18 cellular contexts compared by ENCODE assay signal in the genomic region with DNA sequence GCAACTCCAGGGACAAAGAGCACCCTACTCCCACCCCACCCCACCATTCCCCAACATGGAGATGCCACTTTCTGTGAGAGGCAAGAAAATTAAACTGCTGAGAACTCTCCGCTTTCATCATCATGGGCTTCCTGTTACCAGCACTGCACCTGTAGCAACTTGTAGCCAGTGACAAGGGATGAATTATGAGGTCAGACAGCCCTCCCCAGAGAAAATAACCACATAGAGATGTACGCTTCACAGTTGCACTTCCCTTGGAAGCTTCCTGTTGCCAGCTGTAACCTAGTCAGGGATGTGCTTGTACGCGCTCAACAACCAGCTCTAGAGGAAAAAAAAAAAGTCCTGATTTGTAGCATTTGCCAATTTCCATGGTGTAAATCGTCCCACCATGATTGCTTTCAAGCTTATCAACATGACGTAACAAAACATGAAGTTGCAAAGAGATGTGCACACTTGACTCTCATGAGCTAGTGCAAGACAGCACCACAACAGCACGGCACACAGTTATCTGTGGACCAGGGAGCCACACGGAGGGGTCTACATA.
A peak's percentile ranks its signal among the peaks of the same experiment; 100 is the strongest.
DNase-seq lines count a peak whose midpoint lies in the region; FAIRE-seq and TF ChIP-seq lines count a peak whose summit lies in the region.
"Had no signal": no experiment of that assay in that cellular context is flagged by ENCODE, and none has a peak within 500 bp of the region (broad histone marks: within the 10 kb centered on the region; RNA-seq: fewer than 3 reads in every experiment).

No MANE protein-coding gene starts in this region.

- no peak overlapping the region for H2AFZ ChIP-seq in keratinocyte (ENCODE audit: control insufficient read depth, low read length)
- H2AFZ ChIP-seq: GM23248 had no signal

- H3K36me3 ChIP-seq in keratinocyte (ENCODE audit: control insufficient read depth in 2 of 2, extremely low read depth in 1 of 2, insufficient read depth in 2 of 2, low read length in 2 of 2), result no peaks in the 10 kb centered on the region

- no peaks in the 10 kb centered on the region for H3K9me3 Mint-ChIP-seq in endothelial cell (ENCODE audit: unreplicated experiment)
- H3K9me3 Mint-ChIP-seq: HFFc6 had no signal

- H3K4me2 ChIP-seq in keratinocyte (ENCODE audit: control insufficient read depth, extremely low read depth, insufficient read depth, low read depth, low read length), result no peak overlapping the region

- H3K9ac ChIP-seq in keratinocyte (ENCODE audit: control insufficient read depth, extremely low read depth, insufficient read depth, low read length), result no peak overlapping the region
- H3K9ac ChIP-seq: GM23248 had no signal

- TF ChIP-seq POLR2A in GM12891 (IDR thresholded peaks at IDR 0.05; ENCODE audit: low read depth, low read length), result no peak

- no peak overlapping the region for H3K27ac ChIP-seq in keratinocyte (ENCODE audit: control insufficient read depth, insufficient read depth, low read length)
- H3K27ac ChIP-seq: GM23248, HL-60 had no signal

- no peaks in the 10 kb centered on the region for H4K20me1 ChIP-seq in keratinocyte (ENCODE audit: control insufficient read depth, extremely low read depth, insufficient read depth, low read length)

- dilution Hi-C loops in keratinocyte (cut with MboI; ENCODE audit: extremely low pct_ligation_motif_present, low sequenced_read_pairs), result no loop called here

- no peak for DNase-seq in GM12891 (ENCODE audit: insufficient read length, low spot score)
- peak; percentile 83 for DNase-seq in MV-4-11 (lab: John Stamatoyannopoulos, UW)
- peak; percentile 70 for DNase-seq in SHP77 treated with DMSO at 0.1 percent for 48 hours (lab: John Stamatoyannopoulos, UW)
- no peak for DNase-seq in keratinocyte (ENCODE audit: low read depth, low spot score)
- no peak for DNase-seq in activated CD4-positive, alpha-beta T cell treated with anti-CD3 and anti-CD28 coated beads, Interleukin-2, amount 50 U/mL, for 48 hours
- DNase-seq in NCI-H2227 treated with DMSO at 0.1 percent for 48 hours (lab: John Stamatoyannopoulos, UW), result no peak
- DNase-seq in endothelial cell (ENCODE audit: low spot score), result no peak
- DNase-seq in NCI-H526 treated with DMSO at 0.1 percent for 48 hours (lab: John Stamatoyannopoulos, UW), result no peak
- DNase-seq: AML-193; Calu3; CD4-positive, alpha-beta T cell; GM23248; HFFc6; KG1; NCI-H1417 treated with DMSO at 0.1 percent for 48 hours; NCI-H2029; NCI-H2171 treated with DMSO at 0.1 percent for 48 hours had no signal

- FAIRE-seq in GM12891 (lab: Jason Lieb, UNC) (peak; percentile 23), keratinocyte (lab: Jason Lieb, UNC) (peak; percentile 51)

- no peak overlapping the region for H3K4me3 ChIP-seq in keratinocyte (ENCODE audit: control insufficient read depth in 2 of 3, extremely low read depth in 1 of 3, insufficient read depth in 2 of 3, low read depth in 1 of 3, low read length in 3 of 3)
- H3K4me3 ChIP-seq: GM23248 had no signal

- no peak overlapping the region for H3K4me3 Mint-ChIP-seq in endothelial cell (ENCODE audit: unreplicated experiment)
- H3K4me3 Mint-ChIP-seq: CD4-positive, alpha-beta T cell; HFFc6 had no signal

- H3K9me1 ChIP-seq in keratinocyte (ENCODE audit: control insufficient read depth, extremely low read depth, insufficient read depth, low read length), result no peaks in the 10 kb centered on the region

- peaks cover 3% of the 10 kb centered on the region for H3K9me3 ChIP-seq in keratinocyte (ENCODE audit: control insufficient read depth, low read depth, low read length)

- TF ChIP-seq CTCF in keratinocyte (optimal IDR thresholded peaks at IDR 0.05 in 1 of 3, IDR thresholded peaks at IDR 0.05 in 1 of 3, conservative IDR thresholded peaks at IDR 0.05 in 1 of 3; ENCODE audit: extremely low read depth in 1 of 3, insufficient read depth in 2 of 3, low read length in 3 of 3) (no peak), endothelial cell (IDR thresholded peaks at IDR 0.05; ENCODE audit: unreplicated experiment) (no peak)

- H3K27me3 ChIP-seq in keratinocyte (ENCODE audit: control insufficient read depth, extremely low read depth, insufficient read depth, low read length), result peaks cover 9% of the 10 kb centered on the region

- no peaks in the 10 kb centered on the region for H3K79me2 ChIP-seq in keratinocyte (ENCODE audit: control insufficient read depth, insufficient read depth, low read length)

- H3K36me3 Mint-ChIP-seq in endothelial cell (ENCODE audit: low read depth, unreplicated experiment), result no peaks in the 10 kb centered on the region

- peaks cover 4% of the 10 kb centered on the region for H3K4me1 Mint-ChIP-seq in endothelial cell (ENCODE audit: unreplicated experiment)

- no peak overlapping the region for H3K27ac Mint-ChIP-seq in endothelial cell (ENCODE audit: unreplicated experiment)
- H3K27ac Mint-ChIP-seq: CD4-positive, alpha-beta T cell; HFFc6 had no signal

- peaks cover 6% of the 10 kb centered on the region for H3K4me1 ChIP-seq in keratinocyte (ENCODE audit: control insufficient read depth, extremely low read depth, insufficient read depth, low read length)

- H3K27me3 Mint-ChIP-seq in endothelial cell (ENCODE audit: unreplicated experiment), result peaks cover 3% of the 10 kb centered on the region

TF ChIP-seq in GM12891, 5 proteins besides CTCF, POLR2A, EP300 and RAD21:
- TF ChIP-seq SPI1 (IDR thresholded peaks at IDR 0.05; ENCODE audit: low read depth, low read length), result no peak
- no peak for TF ChIP-seq TAF1 (IDR thresholded peaks at IDR 0.05; ENCODE audit: low read depth, low read length)
- TF ChIP-seq POU2F2 (IDR thresholded peaks at IDR 0.05; ENCODE audit: low read depth, low read length), result no peak
- TF ChIP-seq POLR2AphosphoS5 (IDR thresholded peaks at IDR 0.05; ENCODE audit: low read depth, low read length), result no peak
- no peak for TF ChIP-seq PAX5 (IDR thresholded peaks at IDR 0.05; ENCODE audit: insufficient read depth, low read length, severe bottlenecking)
TF ChIP-seq in GM12891: peak in this region for 0.

Comparison
In these comparisons a context has a peak if more than half of its experiments do, and no peak if none do; other contexts are left out.
1. DNase-seq: peak in MV-4-11 (single experiment) and SHP77 treated with DMSO at 0.1 percent for 48 hours (single experiment); none in GM12891 (single experiment), keratinocyte (single experiment), activated CD4-positive, alpha-beta T cell treated with anti-CD3 and anti-CD28 coated beads, Interleukin-2, amount 50 U/mL, for 48 hours (0 of 2), NCI-H2227 treated with DMSO at 0.1 percent for 48 hours (single experiment), endothelial cell (single experiment) and NCI-H526 treated with DMSO at 0.1 percent for 48 hours (single experiment).